In genomic region chr18:48777026-48777736, GRCh38 we compare ENCODE assay signal across 9 cellular contexts.
DNase-seq lines count a peak whose midpoint lies in the region; ATAC-seq and TF ChIP-seq lines count a peak whose summit lies in the region.
"Had no signal": no experiment of that assay in that cellular context is flagged by ENCODE, and none has a peak within 500 bp of the region (broad histone marks: within the 10 kb centered on the region; RNA-seq: fewer than 3 reads in every experiment).

No MANE protein-coding gene starts in this region.

- no peak overlapping the region for H3K23ac ChIP-seq in trophoblast cell (ENCODE audit: low read length)

- POLR2A ChIA-PET in HEK293 (lab: Yijun Ruan, JAX) = interaction anchor here (0.6 to 1.3 kb wide), 2 partner anchors 72 to 175 kb away, joined by 4 to 7 read pairs; no protein-coding TSS in a partner anchor

- peak; percentile 71 for ATAC-seq in upper lobe of right lung

- peak overlapping the region; percentile 42 for H4K91ac ChIP-seq in trophoblast cell (ENCODE audit: low read depth, low read length)

- peak overlapping the region; percentile 30 for H2AK5ac ChIP-seq in trophoblast cell (ENCODE audit: low read length)

- H3K9me3 ChIP-seq in HEK293 (ENCODE audit: control insufficient read depth, insufficient read depth, low read depth, low read length) (no peaks in the 10 kb centered on the region), OCI-LY1 (ENCODE audit: low read length) (no peaks in the 10 kb centered on the region), trophoblast cell (ENCODE audit: insufficient read depth, low read depth, low read length) (no peaks in the 10 kb centered on the region), upper lobe of right lung (no peaks in the 10 kb centered on the region)

- no peaks in the 10 kb centered on the region for H4K20me1 ChIP-seq in OCI-LY1 (ENCODE audit: insufficient read depth, low read length)

- peaks cover 11% of the 10 kb centered on the region; the same call in 1 of the 2 replicates for H3K4me1 ChIP-seq in HEK293 (ENCODE audit: control insufficient read depth, insufficient read depth, low read length)
- no peaks in the 10 kb centered on the region for H3K4me1 ChIP-seq in OCI-LY1 (ENCODE audit: insufficient read depth, low read length, severe bottlenecking)
- H3K4me1 ChIP-seq in trophoblast cell (ENCODE audit: control insufficient read depth in 1 of 2, insufficient read depth in 2 of 2, low read length in 2 of 2) = peaks cover 39 to 40% of the 10 kb centered on the region in 2 experiments
- peaks cover 55% of the 10 kb centered on the region for H3K4me1 ChIP-seq in upper lobe of right lung

- peak overlapping the region; percentile 2 for H3K18ac ChIP-seq in trophoblast cell (ENCODE audit: low read length)

- H2AFZ ChIP-seq in OCI-LY1 (ENCODE audit: low read length) = no peak overlapping the region
- no peak overlapping the region for H2AFZ ChIP-seq in trophoblast cell (ENCODE audit: insufficient read depth, low read length, poor library complexity)

- no peaks in the 10 kb centered on the region for H3K9me2 ChIP-seq in OCI-LY1 (ENCODE audit: low read depth, low read length)

- no peak overlapping the region for H3K4me2 ChIP-seq in OCI-LY1 (ENCODE audit: low read length)
- H3K4me2 ChIP-seq in trophoblast cell (ENCODE audit: low read length) = no peak overlapping the region

- CTCF ChIA-PET in HEK293 (lab: Yijun Ruan, JAX) = interaction anchor here (0.6 to 3.1 kb wide), 46 partner anchors 10 to 747 kb away, joined by 3 to 28 read pairs (median 4); no protein-coding TSS in a partner anchor

- H3K4me3 ChIP-seq in HEK293 (ENCODE audit: low read depth, low read length) (no peak overlapping the region), OCI-LY1 (ENCODE audit: low read depth, low read length, poor library complexity, severe bottlenecking) (no peak overlapping the region), fibroblast of the aortic adventitia (ENCODE audit: low read depth, low read length) (no peak overlapping the region), trophoblast cell (ENCODE audit: low read depth, low read length) (no peak overlapping the region), upper lobe of right lung (no peak overlapping the region)
- H3K4me3 ChIP-seq: skin epidermis had no signal

- intact Hi-C loops in upper lobe of right lung (cut with DNase I) = no loop called here

- DNase-seq in NCI-H345 (lab: John Stamatoyannopoulos, UW) = peak; percentile 35
- DNase-seq in NCI-H345 treated with DMSO at 0.1 percent for 48 hours (lab: John Stamatoyannopoulos, UW; ENCODE audit: unreplicated experiment) = no peak
- peak; percentile 74 to 81 for DNase-seq in activated T-cell treated with anti-CD3 and anti-CD28 coated beads, Interleukin-2, amount 50 U/mL, for 48 hours
- peak; percentile 36 for DNase-seq in fibroblast of the aortic adventitia (ENCODE audit: low read depth)
- peak; percentile 35 to 64 for DNase-seq in trophoblast cell
- peak; percentile 86 for DNase-seq in upper lobe of right lung

- H3K27ac ChIP-seq in HEK293 (ENCODE audit: extremely low read depth, low read depth, low read length) (peak overlapping the region; percentile 17; the same call in 1 of the 2 replicates), OCI-LY1 (ENCODE audit: low read depth, low read length, poor library complexity, severe bottlenecking) (no peak overlapping the region), trophoblast cell (ENCODE audit: low read depth, low read length) (peak overlapping the region; percentile 0), upper lobe of right lung (peak overlapping the region; percentile 42)

- H3K36me3 ChIP-seq in HEK293 (ENCODE audit: control insufficient read depth in 2 of 2, insufficient read depth in 1 of 2, low read length in 2 of 2) (no peaks in the 10 kb centered on the region), OCI-LY1 (ENCODE audit: insufficient read depth, low read length) (no peaks in the 10 kb centered on the region), trophoblast cell (ENCODE audit: control insufficient read depth in 1 of 2, insufficient read depth in 2 of 2, low read length in 2 of 2) (peaks cover 0 to 2% of the 10 kb centered on the region in 2 experiments), upper lobe of right lung (no peaks in the 10 kb centered on the region)

- H2BK5ac ChIP-seq in trophoblast cell (ENCODE audit: low read depth, low read length, poor library complexity) = peak overlapping the region; percentile 1

- peaks cover 8% of the 10 kb centered on the region; the same call in 1 of the 2 replicates for H3K27me3 ChIP-seq in OCI-LY1 (ENCODE audit: insufficient read depth, low read length)
- no peaks in the 10 kb centered on the region for H3K27me3 ChIP-seq in trophoblast cell (ENCODE audit: insufficient read depth, low read length)
- H3K27me3 ChIP-seq in upper lobe of right lung = no peaks in the 10 kb centered on the region

- peak; percentile 93 for TF ChIP-seq CTCF in HEK293 (tag by site-specific recombination; IDR thresholded peaks at IDR 0.05)
- peak; percentile 92 for TF ChIP-seq CTCF in OCI-LY1 (IDR thresholded peaks at IDR 0.05; ENCODE audit: low read length)
- peak; percentile 86 for TF ChIP-seq CTCF in fibroblast of the aortic adventitia (IDR thresholded peaks at IDR 0.05; ENCODE audit: insufficient read depth, low read length)
- TF ChIP-seq CTCF in upper lobe of right lung (IDR thresholded peaks at IDR 0.05) = peak; percentile 95

- H2BK12ac ChIP-seq in trophoblast cell (ENCODE audit: low read length) = peak overlapping the region; percentile 96

- H3K9ac ChIP-seq in OCI-LY1 (ENCODE audit: low read length) = no peak overlapping the region
- H3K9ac ChIP-seq in trophoblast cell (ENCODE audit: low read length) = no peak overlapping the region

- peaks cover 47% of the 10 kb centered on the region for H3K79me1 ChIP-seq in trophoblast cell (ENCODE audit: low read length)

- no peaks in the 10 kb centered on the region for H3F3A ChIP-seq in OCI-LY1 (ENCODE audit: insufficient read depth, low read length)

- no CpG with 5 or more reads among the region's 13 CpGs for WGBS in trophoblast cell (ENCODE audit: extremely low coverage, insufficient coverage, insufficient read length)

- H3K79me2 ChIP-seq in OCI-LY1 (ENCODE audit: insufficient read depth, low read length) (no peaks in the 10 kb centered on the region), trophoblast cell (ENCODE audit: control insufficient read depth, insufficient read depth, low read length, poor library complexity) (peaks cover 7% of the 10 kb centered on the region)

- H3K4ac ChIP-seq in trophoblast cell (ENCODE audit: low read depth, low read length) = peak overlapping the region; percentile 0

- peak overlapping the region; percentile 4 for H3K14ac ChIP-seq in trophoblast cell (ENCODE audit: low read length)

- H2BK120ac ChIP-seq in trophoblast cell (ENCODE audit: insufficient read depth, low read length, poor library complexity) = peak overlapping the region; percentile 28

- no peak overlapping the region for H4K8ac ChIP-seq in trophoblast cell (ENCODE audit: low read depth, low read length)

- no peak overlapping the region for H4K12ac ChIP-seq in trophoblast cell (ENCODE audit: low read depth, low read length)

TF ChIP-seq in HEK293, 187 proteins besides CTCF, POLR2A, EP300 and RAD21 (continues in another document):
- TF ChIP-seq ZBTB20 (tag by site-specific recombination; IDR thresholded peaks at IDR 0.05) (peak; percentile 30; the same call in 1 of the 2 replicates), ZNF692 (tag by site-specific recombination; IDR thresholded peaks at IDR 0.05) (peak; percentile 43; the same call in 1 of the 2 replicates), ZBTB44 (tag by site-specific recombination; IDR thresholded peaks at IDR 0.05) (no peak), ZNF184 (tag by site-specific recombination; IDR thresholded peaks at IDR 0.05) (no peak), ZNF580 (tag by site-specific recombination; IDR thresholded peaks at IDR 0.05) (no peak), GLIS1 (tag by site-specific recombination; IDR thresholded peaks at IDR 0.05) (peak; percentile 74), GLIS2 (tag by site-specific recombination; IDR thresholded peaks at IDR 0.05) (peak; percentile 57), KLF1 (tag by site-specific recombination; IDR thresholded peaks at IDR 0.05) (0 out of 2 replicates have a peak, but pooled peaks have one; percentile 26), ZNF704 (tag by site-specific recombination; IDR thresholded peaks at IDR 0.05) (no peak)
